Comparison of ENCODE assay signal across 18 cellular contexts in genomic region chr6:111679126-111679525, GRCh38.
DNase-seq lines count a peak whose midpoint lies in the region; ATAC-seq and TF ChIP-seq lines count a peak whose summit lies in the region.
"Had no signal": no experiment of that assay in that cellular context is flagged by ENCODE, and none has a peak within 500 bp of the region (broad histone marks: within the 10 kb centered on the region; RNA-seq: fewer than 3 reads in every experiment).

No MANE protein-coding gene starts in this region.

- H3K27me3 ChIP-seq in BLaER1 (no peaks in the 10 kb centered on the region), right cardiac atrium (ENCODE audit: control insufficient read depth, insufficient read depth) (no peaks in the 10 kb centered on the region)
- no peaks in the 10 kb centered on the region for H3K27me3 ChIP-seq in CD8-positive, alpha-beta T cell (ENCODE audit: insufficient read depth, low read length)
- no peaks in the 10 kb centered on the region for H3K27me3 ChIP-seq in naive thymus-derived CD4-positive, alpha-beta T cell (ENCODE audit: control insufficient read depth in 2 of 2, insufficient read depth in 2 of 2, low read length in 2 of 2)
- H3K27me3 ChIP-seq: breast epithelium, foreskin keratinocyte, thyroid gland had no signal

- peaks cover 88% of the 10 kb centered on the region for H3K36me3 Mint-ChIP-seq in CD8-positive, alpha-beta T cell
- H3K36me3 Mint-ChIP-seq in central memory CD8-positive, alpha-beta T cell (ENCODE audit: insufficient read depth): peaks cover 81% of the 10 kb centered on the region
- H3K36me3 Mint-ChIP-seq in naive thymus-derived CD4-positive, alpha-beta T cell: peaks cover 11 to 57% (median 31%) of the 10 kb centered on the region in 5 donors

- H3K27ac ChIP-seq in BLaER1 (no peak overlapping the region), right cardiac atrium (ENCODE audit: low read length) (no peak overlapping the region)
- H3K27ac ChIP-seq in CD8-positive, alpha-beta T cell (ENCODE audit: low read depth, low read length): no peak overlapping the region
- H3K27ac ChIP-seq in naive thymus-derived CD4-positive, alpha-beta T cell (ENCODE audit: low read depth, low read length): peak overlapping the region; percentile 26
- H3K27ac ChIP-seq: breast epithelium, foreskin keratinocyte, thyroid gland had no signal

- peaks cover 91% of the 10 kb centered on the region for H3K36me3 ChIP-seq in BLaER1
- H3K36me3 ChIP-seq in CD8-positive, alpha-beta T cell (ENCODE audit: insufficient read depth, low read length): peaks cover 25% of the 10 kb centered on the region
- peaks cover 9 to 58% (median 38%) of the 10 kb centered on the region in 3 experiments for H3K36me3 ChIP-seq in naive thymus-derived CD4-positive, alpha-beta T cell (ENCODE audit: control insufficient read depth in 2 of 3, insufficient read depth in 3 of 3, low read length in 3 of 3)
- H3K36me3 ChIP-seq: breast epithelium had no signal

- no peak for ATAC-seq in CD8-positive, alpha-beta T cell
- no peak for ATAC-seq in central memory CD8-positive, alpha-beta T cell (replicated peaks; ENCODE audit: extremely low read depth, poor library complexity, severe bottlenecking)
- ATAC-seq in naive thymus-derived CD4-positive, alpha-beta T cell: no peak
- ATAC-seq in GM21447 (IDR thresholded peaks at IDR 0.05; ENCODE audit: unreplicated experiment): no peak
- no peak for ATAC-seq in right cardiac atrium
- ATAC-seq in HG02623 (IDR thresholded peaks at IDR 0.05; ENCODE audit: unreplicated experiment): no peak
- ATAC-seq: foreskin keratinocyte; stimulated activated memory B cell treated with anti-CD40 and anti-IgM and Interleukin-4, amounts not matched to agents 10 μg/mL and 1 μg/mL and 100 μg/mL, for 72 hours had no signal

- TF ChIP-seq CTCF in CD8-positive, alpha-beta T cell (IDR thresholded peaks at IDR 0.05): no peak

- CTCF ChIA-PET in CD8-positive, alpha-beta T cell (lab: Charles Lee): no interaction called here
- CTCF ChIA-PET in naive thymus-derived CD4-positive, alpha-beta T cell (lab: Charles Lee): no interaction called here

- no peaks in the 10 kb centered on the region for H4K20me1 ChIP-seq in BLaER1

- H3K9ac ChIP-seq in BLaER1: no peak overlapping the region

- peaks cover 81% of the 10 kb centered on the region for H3K4me1 Mint-ChIP-seq in CD8-positive, alpha-beta T cell (ENCODE audit: low read depth)
- H3K4me1 Mint-ChIP-seq in central memory CD8-positive, alpha-beta T cell: peaks cover 56% of the 10 kb centered on the region
- H3K4me1 Mint-ChIP-seq in naive thymus-derived CD4-positive, alpha-beta T cell: peaks cover 23 to 87% (median 83%) of the 10 kb centered on the region in 7 donors

- DNase-seq in CD8-positive, alpha-beta T cell: no peak
- DNase-seq in central memory CD8-positive, alpha-beta T cell (ENCODE audit: low spot score in 2 of 2): no peak
- DNase-seq in naive thymus-derived CD4-positive, alpha-beta T cell: no peak
- no peak for DNase-seq in right cardiac atrium
- DNase-seq: activated CD4-positive, alpha-beta T cell treated with anti-CD3 and anti-CD28 coated beads, Interleukin-2, amount 10 ng/mL, durations not matched to agents 7 days and 5 days; foreskin keratinocyte; hypothalamus; KBM-7; mammary epithelial cell; NCI-H146; NCI-H2171; NCI-H69; thyroid gland had no signal

- POLR2A ChIA-PET in CD8-positive, alpha-beta T cell (lab: Charles Lee): no interaction called here
- POLR2A ChIA-PET in naive thymus-derived CD4-positive, alpha-beta T cell (lab: Charles Lee): no interaction called here

- H3K4me3 ChIP-seq in BLaER1: no peak overlapping the region
- H3K4me3 ChIP-seq in CD8-positive, alpha-beta T cell (ENCODE audit: low read depth, low read length): no peak overlapping the region
- H3K4me3 ChIP-seq in naive thymus-derived CD4-positive, alpha-beta T cell (ENCODE audit: low read length): no peak overlapping the region
- no peak overlapping the region for H3K4me3 ChIP-seq in right cardiac atrium (ENCODE audit: low read length)
- H3K4me3 ChIP-seq: breast epithelium, thyroid gland had no signal

- H3K27me3 Mint-ChIP-seq in CD8-positive, alpha-beta T cell (ENCODE audit: low read depth): no peaks in the 10 kb centered on the region
- H3K27me3 Mint-ChIP-seq in central memory CD8-positive, alpha-beta T cell: no peaks in the 10 kb centered on the region
- no peaks in the 10 kb centered on the region for H3K27me3 Mint-ChIP-seq in naive thymus-derived CD4-positive, alpha-beta T cell
- H3K27me3 Mint-ChIP-seq: activated CD4-positive, alpha-beta T cell treated with anti-CD3 and anti-CD28 coated beads, Interleukin-2, amount 10 ng/mL, durations not matched to agents 7 days and 5 days; stimulated activated memory B cell treated with anti-CD40 and anti-IgM and Interleukin-4, amounts not matched to agents 10 μg/mL and 1 μg/mL and 100 μg/mL, for 72 hours had no signal

- peak overlapping the region; percentile 60 for H3K27ac Mint-ChIP-seq in CD8-positive, alpha-beta T cell
- H3K27ac Mint-ChIP-seq in central memory CD8-positive, alpha-beta T cell (ENCODE audit: low read depth): peak overlapping the region; percentile 26
- peak overlapping the region in 8 of 9 donors; percentile 51 to 87 (median 78) for H3K27ac Mint-ChIP-seq in naive thymus-derived CD4-positive, alpha-beta T cell
- H3K27ac Mint-ChIP-seq: stimulated activated memory B cell treated with anti-CD40 and anti-IgM and Interleukin-4, amounts not matched to agents 10 μg/mL and 1 μg/mL and 100 μg/mL, for 72 hours had no signal

- 86% methylated on average over 3 of the region's 3 CpGs for WGBS in right cardiac atrium

- intact Hi-C loops in CD8-positive, alpha-beta T cell (cut with DNase I, micrococcal nuclease): loop anchor here in 1 of 2 experiments (2.0 kb wide), 1 partner anchor 14 kb away; no protein-coding TSS in a partner anchor
- intact Hi-C loops in naive thymus-derived CD4-positive, alpha-beta T cell (cut with micrococcal nuclease): no loop called here
- intact Hi-C loops in right cardiac atrium (cut with DNase I): no loop called here

- H3K9me3 Mint-ChIP-seq in CD8-positive, alpha-beta T cell: no peaks in the 10 kb centered on the region
- H3K9me3 Mint-ChIP-seq in central memory CD8-positive, alpha-beta T cell: no peaks in the 10 kb centered on the region
- H3K9me3 Mint-ChIP-seq in naive thymus-derived CD4-positive, alpha-beta T cell: peaks cover 0 to 2% (median 0%) of the 10 kb centered on the region in 11 donors
- H3K9me3 Mint-ChIP-seq: activated CD4-positive, alpha-beta T cell treated with anti-CD3 and anti-CD28 coated beads, Interleukin-2, amount 10 ng/mL, durations not matched to agents 7 days and 5 days; stimulated activated memory B cell treated with anti-CD40 and anti-IgM and Interleukin-4, amounts not matched to agents 10 μg/mL and 1 μg/mL and 100 μg/mL, for 72 hours had no signal

- H3K9me3 ChIP-seq in BLaER1 (no peaks in the 10 kb centered on the region), right cardiac atrium (ENCODE audit: control insufficient read depth, low read length) (no peaks in the 10 kb centered on the region)
- H3K9me3 ChIP-seq in CD8-positive, alpha-beta T cell (ENCODE audit: low read length): no peaks in the 10 kb centered on the region
- no peaks in the 10 kb centered on the region for H3K9me3 ChIP-seq in naive thymus-derived CD4-positive, alpha-beta T cell (ENCODE audit: control insufficient read depth in 2 of 3, low read length in 3 of 3)
- H3K9me3 ChIP-seq: breast epithelium, thyroid gland had no signal

- peak overlapping the region; percentile 64; the same call in 1 of the 2 replicates for H3K4me2 ChIP-seq in BLaER1

- H3K4me1 ChIP-seq in BLaER1 (peaks cover 35% of the 10 kb centered on the region), right cardiac atrium (ENCODE audit: control insufficient read depth, insufficient read depth, low read length) (peaks cover 16% of the 10 kb centered on the region)
- peaks cover 25% of the 10 kb centered on the region for H3K4me1 ChIP-seq in CD8-positive, alpha-beta T cell (ENCODE audit: insufficient read depth, low read length)
- peaks cover 17 to 21% of the 10 kb centered on the region in 2 donors for H3K4me1 ChIP-seq in naive thymus-derived CD4-positive, alpha-beta T cell (ENCODE audit: control insufficient read depth in 2 of 2, insufficient read depth in 2 of 2, low read length in 2 of 2)
- H3K4me1 ChIP-seq: breast epithelium, foreskin keratinocyte had no signal

- H3K4me3 Mint-ChIP-seq in CD8-positive, alpha-beta T cell: no peak overlapping the region
- H3K4me3 Mint-ChIP-seq in central memory CD8-positive, alpha-beta T cell: no peak overlapping the region
- H3K4me3 Mint-ChIP-seq in naive thymus-derived CD4-positive, alpha-beta T cell: peak overlapping the region in 3 of 10 donors; percentile 3 to 21 (median 15)
- H3K4me3 Mint-ChIP-seq: activated CD4-positive, alpha-beta T cell treated with anti-CD3 and anti-CD28 coated beads, Interleukin-2, amount 10 ng/mL, durations not matched to agents 7 days and 5 days; stimulated activated memory B cell treated with anti-CD40 and anti-IgM and Interleukin-4, amounts not matched to agents 10 μg/mL and 1 μg/mL and 100 μg/mL, for 72 hours had no signal

Comparison
In these comparisons a context has a peak if more than half of its experiments do, and no peak if none do; other contexts are left out.
1. H3K27ac Mint-ChIP-seq: peak in every context shown above with its lines; median percentile 78 in naive thymus-derived CD4-positive, alpha-beta T cell; 60 in CD8-positive, alpha-beta T cell; 26 in central memory CD8-positive, alpha-beta T cell.